Comparison of ENCODE assay signal across 8 cellular contexts in the genomic region with DNA sequence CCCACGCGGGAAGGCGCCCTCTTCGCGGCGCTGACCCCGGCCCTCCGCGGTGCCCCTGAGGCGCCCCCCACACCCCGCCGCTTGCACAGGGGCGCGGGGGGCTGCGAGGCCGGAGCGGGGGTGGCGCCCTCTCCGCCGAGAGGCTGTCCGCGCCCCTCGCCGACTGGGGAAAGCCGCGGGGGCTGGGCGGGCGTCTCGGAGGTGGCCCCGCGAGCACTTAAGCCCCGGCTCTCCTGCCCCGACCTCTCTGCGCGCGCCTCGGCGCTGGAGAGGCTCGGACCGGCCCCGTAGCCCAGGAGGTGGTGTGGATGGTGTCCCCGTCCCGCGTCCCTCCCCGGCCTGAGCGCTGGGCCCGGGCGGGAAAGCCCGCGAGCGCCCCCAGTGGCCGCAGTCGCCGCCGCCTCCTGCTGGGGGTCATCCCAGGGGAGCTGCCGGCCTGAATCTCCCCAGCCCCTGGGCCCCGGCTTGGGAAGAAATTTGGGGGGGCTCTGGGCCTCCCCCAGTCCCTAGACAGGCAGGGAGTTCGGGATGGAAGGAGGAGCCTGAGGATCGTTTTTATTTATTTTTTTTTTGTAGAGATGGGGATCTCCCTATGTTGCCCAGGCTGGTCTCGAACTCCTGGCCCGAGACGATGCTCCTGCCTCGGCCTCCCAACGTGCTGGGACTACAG. TPM values are rescaled to one million over a fixed set of nuclear protein-coding genes. Genes with fewer than 3 reads are reported as not detected.
DNase-seq lines count a peak whose midpoint lies in the region; ATAC-seq, FAIRE-seq and TF ChIP-seq lines count a peak whose summit lies in the region.

No MANE protein-coding gene starts in this region.

- H3K27me3 ChIP-seq in stomach smooth muscle (ENCODE audit: control insufficient read depth in 1 of 2, insufficient read depth in 2 of 2, low read length in 2 of 2): peaks cover 6 to 12% of the 10 kb centered on the region in 2 donors

- TF ChIP-seq EP300 in A549 (IDR thresholded peaks at IDR 0.05): no peak

- H3K27ac Mint-ChIP-seq in natural killer cell: no peak overlapping the region

- ATAC-seq in A549: peak; percentile 38 to 67
- peak; percentile 52 to 58 (median 54) for ATAC-seq in natural killer cell
- ATAC-seq in HG02571 (IDR thresholded peaks at IDR 0.05; ENCODE audit: unreplicated experiment): no peak

- H3K4me3 Mint-ChIP-seq in natural killer cell: peak overlapping the region; percentile 55

- H3K4me3 ChIP-seq in A549 (peak overlapping the region; percentile 77), stomach smooth muscle (ENCODE audit: low read length in 2 of 2) (peak overlapping the region; percentile 62 to 78)

- peak overlapping the region; percentile 97 to 100 for H3K27ac ChIP-seq in A549
- H3K27ac ChIP-seq in stomach smooth muscle (ENCODE audit: low read length): peak overlapping the region; percentile 97

- peaks cover 11 to 38% of the 10 kb centered on the region in 2 donors for H3K27me3 Mint-ChIP-seq in natural killer cell (ENCODE audit: low read depth in 2 of 2)

- peak overlapping the region; percentile 36 to 88 for H3K9ac ChIP-seq in stomach smooth muscle (ENCODE audit: low read length in 2 of 2)

- H3K9me3 Mint-ChIP-seq in natural killer cell: no peaks in the 10 kb centered on the region

- intact Hi-C loops in natural killer cell (cut with micrococcal nuclease): no loop called here

- H3K36me3 ChIP-seq in stomach smooth muscle (ENCODE audit: control insufficient read depth in 2 of 2, insufficient read depth in 2 of 2, low read length in 2 of 2): no peaks in the 10 kb centered on the region

- H3K4me2 ChIP-seq in A549: peak overlapping the region; percentile 95

- peaks cover 29% of the 10 kb centered on the region for H3K4me1 ChIP-seq in A549
- peaks cover 42% of the 10 kb centered on the region for H3K4me1 ChIP-seq in stomach smooth muscle (ENCODE audit: control insufficient read depth, insufficient read depth, low read length)

- H3K9me3 ChIP-seq in A549 (no peaks in the 10 kb centered on the region), stomach smooth muscle (ENCODE audit: control insufficient read depth in 2 of 2, low read length in 2 of 2) (no peaks in the 10 kb centered on the region)

- TF ChIP-seq CTCF in A549 (IDR thresholded peaks at IDR 0.05) (peak; percentile 68), GM13977 (IDR thresholded peaks at IDR 0.05; ENCODE audit: extremely low read depth, insufficient read depth, missing control alignments) (peak; percentile 94), natural killer cell (IDR thresholded peaks at IDR 0.05) (peak; percentile 93)

- peaks cover 15 to 17% of the 10 kb centered on the region in 2 donors for H3K4me1 Mint-ChIP-seq in natural killer cell

- POLR2A ChIA-PET in A549 (lab: Yijun Ruan, JAX): interaction anchor here (1.1 to 1.2 kb wide), 2 partner anchors 17 to 62 kb away, joined by 5 read pairs; a partner anchor contains a TSS

- peak; percentile 79 to 85 for DNase-seq in A549 (ENCODE audit: low read depth in 1 of 2, low spot score in 1 of 2)
- DNase-seq in GM13977 (ENCODE audit: low spot score): peak; percentile 94
- DNase-seq in NCI-H510A treated with DMSO at 0.1 percent for 48 hours (lab: John Stamatoyannopoulos, UW): peak; percentile 73
- DNase-seq in activated T-cell treated with anti-CD3 and anti-CD28 coated beads, Interleukin-2, amount 50 U/mL, for 48 hours: peak; percentile 85 to 87
- DNase-seq in fibroblast of gingiva (ENCODE audit: low read depth): peak; percentile 33
- DNase-seq in natural killer cell: peak; percentile 79

- FAIRE-seq in A549 (lab: Jason Lieb, UNC): no peak

- CTCF ChIA-PET in A549 (lab: Yijun Ruan, JAX): interaction anchor here (0.6 to 4.1 kb wide), 26 partner anchors 9 to 313 kb away, joined by 3 to 52 read pairs (median 4); a partner anchor contains a TSS

- 22% methylated on average over 9 of the region's 64 CpGs for WGBS in A549 (ENCODE audit: missing lambda C conversion rate)

- no peaks in the 10 kb centered on the region for H3K36me3 Mint-ChIP-seq in natural killer cell

- in situ Hi-C loops in GM13977 (cut with MboI; ENCODE audit: low pct_unique_long_range_greater_than_20kb, low sequenced_read_pairs, unreplicated experiment): no loop called here

- TF ChIP-seq POLR2A in A549 (IDR thresholded peaks at IDR 0.05; ENCODE audit: low read length): peak; percentile 17; the same call in 1 of the 2 replicates

- TF ChIP-seq RAD21 in A549 (conservative IDR thresholded peaks at IDR 0.05 in 1 of 2, IDR thresholded peaks at IDR 0.05 in 1 of 2): peak; percentile 22 to 45; a peak in 4 of 5 replicates

TF ChIP-seq in A549, 52 proteins besides CTCF, POLR2A, EP300 and RAD21:
- TF ChIP-seq, protein P1, sequence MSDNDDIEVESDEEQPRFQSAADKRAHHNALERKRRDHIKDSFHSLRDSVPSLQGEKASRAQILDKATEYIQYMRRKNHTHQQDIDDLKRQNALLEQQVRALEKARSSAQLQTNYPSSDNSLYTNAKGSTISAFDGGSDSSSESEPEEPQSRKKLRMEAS (IDR thresholded peaks at IDR 0.05): peak; percentile 53
- TF ChIP-seq SMC3 (IDR thresholded peaks at IDR 0.05): peak; percentile 35; the same call in 1 of the 3 replicates
- 0 out of 5 replicates have a peak, but pooled peaks of 1 of the 2 experiments have one; percentile 17 for TF ChIP-seq JUN (IDR thresholded peaks at IDR 0.05)
- peak; percentile 7; the same call in 1 of the 2 replicates for TF ChIP-seq PHF8 (IDR thresholded peaks at IDR 0.05; ENCODE audit: borderline replicate concordance, low read depth)
- TF ChIP-seq HEYL (CRISPR knock-in tag; IDR thresholded peaks at IDR 0.05): no peak
- TF ChIP-seq RARB (CRISPR knock-in tag; IDR thresholded peaks at IDR 0.05): no peak
- TF ChIP-seq, protein P2, sequence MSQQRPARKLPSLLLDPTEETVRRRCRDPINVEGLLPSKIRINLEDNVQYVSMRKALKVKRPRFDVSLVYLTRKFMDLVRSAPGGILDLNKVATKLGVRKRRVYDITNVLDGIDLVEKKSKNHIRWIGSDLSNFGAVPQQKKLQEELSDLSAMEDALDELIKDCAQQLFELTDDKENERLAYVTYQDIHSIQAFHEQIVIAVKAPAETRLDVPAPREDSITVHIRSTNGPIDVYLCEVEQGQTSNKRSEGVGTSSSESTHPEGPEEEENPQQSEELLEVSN (IDR thresholded peaks at IDR 0.05; ENCODE audit: borderline replicate concordance, low read depth): no peak
- TF ChIP-seq HDAC2 (IDR thresholded peaks at IDR 0.05): 0 out of 2 replicates have a peak, but pooled peaks have one; percentile 38

RNA-seq across cellular contexts. Expression of a gene that starts 1.9 kb away (rescaled TPM):
- 4.2 and 5.9 TPM in 2 replicates for polyA plus RNA-seq in A549 (2011; rRNA removed)
- 32.9 and 46.9 TPM in 2 replicates for polyA plus RNA-seq in A549 (2012; cell fraction: cytosol; rRNA removed)
- polyA plus RNA-seq in A549 (2012; cell fraction: nucleus; rRNA removed): 111 and 145 TPM in 2 replicates
- 8.4 to 9.6 TPM (median 8.8 TPM) in 3 replicates for polyA plus RNA-seq in A549 (2017; fragmentation: RNase III; extraction: RNeasy Plus Mini Kit Qiagen cat#74134 plus additional on column Dnase treatment)
- polyA minus RNA-seq in A549 (2011; rRNA and poly(A)+ RNA removed): 0.99 and 3.5 TPM in 2 replicates
- 10 to 100 TPM; 15.4 to 35.5 (median 28.9) TPM for total RNA-seq in natural killer cell

RNA-seq across cellular contexts. Expression of a gene that starts 11.5 kb away (rescaled TPM):
- polyA plus RNA-seq in A549 (2011; rRNA removed) (4.3 and 4.6 TPM in 2 replicates), A549 (2017; fragmentation: RNase III; extraction: RNeasy Plus Mini Kit Qiagen cat#74134 plus additional on column Dnase treatment) (11.2 to 17.6 TPM (median 11.2 TPM) in 3 replicates)
- 15.8 and 18.5 TPM in 2 replicates for polyA plus RNA-seq in A549 (2012; cell fraction: cytosol; rRNA removed)
- 21.1 and 23.1 TPM in 2 replicates for polyA plus RNA-seq in A549 (2012; cell fraction: nucleus; rRNA removed)
- polyA minus RNA-seq in A549 (2011; rRNA and poly(A)+ RNA removed): 0.78 and 0.95 TPM in 2 replicates
- 10 to 100 TPM; 17.0 to 56.9 (median 50.2) TPM for total RNA-seq in natural killer cell

RNA-seq across cellular contexts. Expression of a gene that starts 18.2 kb away (rescaled TPM):
- polyA plus RNA-seq in A549 (2011; rRNA removed): 23.9 and 34.9 TPM in 2 replicates
- polyA plus RNA-seq in A549 (2012; cell fraction: cytosol; rRNA removed): 54.0 and 72.0 TPM in 2 replicates
- polyA plus RNA-seq in A549 (2012; cell fraction: nucleus; rRNA removed): 477 and 531 TPM in 2 replicates
- 88.0 to 95.3 TPM (median 90.9 TPM) in 3 replicates for polyA plus RNA-seq in A549 (2017; fragmentation: RNase III; extraction: RNeasy Plus Mini Kit Qiagen cat#74134 plus additional on column Dnase treatment)
- 27.8 and 31.7 TPM in 2 replicates for polyA minus RNA-seq in A549 (2011; rRNA and poly(A)+ RNA removed)
- total RNA-seq in natural killer cell: 1 to 10 TPM; 4.1 to 5.0 (median 4.6) TPM

RNA-seq across cellular contexts. Expression of a gene that starts 19.9 kb away (rescaled TPM):
- polyA plus RNA-seq in A549 (2011; rRNA removed) (not detected in 2 replicates), A549 (2017; fragmentation: RNase III; extraction: RNeasy Plus Mini Kit Qiagen cat#74134 plus additional on column Dnase treatment) (0.12 to 0.33 TPM (median 0.30 TPM) in 3 replicates)
- polyA plus RNA-seq in A549 (2012; cell fraction: cytosol; rRNA removed): 0.03 and 0.05 TPM in 2 replicates
- 0.09 and 0.17 TPM in 2 replicates for polyA plus RNA-seq in A549 (2012; cell fraction: nucleus; rRNA removed)
- polyA minus RNA-seq in A549 (2011; rRNA and poly(A)+ RNA removed): 0.12 TPM in 1 of 2 replicates, not detected in the other
- not detected for total RNA-seq in natural killer cell

RNA-seq across cellular contexts. Expression of a gene that starts 35.5 kb away (rescaled TPM):
- polyA plus RNA-seq in A549 (2011; rRNA removed): 0.61 and 0.75 TPM in 2 replicates
- 1.6 and 2.3 TPM in 2 replicates for polyA plus RNA-seq in A549 (2012; cell fraction: cytosol; rRNA removed)
- polyA plus RNA-seq in A549 (2012; cell fraction: nucleus; rRNA removed): 9.4 and 13.1 TPM in 2 replicates
- polyA plus RNA-seq in A549 (2017; fragmentation: RNase III; extraction: RNeasy Plus Mini Kit Qiagen cat#74134 plus additional on column Dnase treatment): 3.2 to 3.6 TPM (median 3.4 TPM) in 3 replicates
- 0.33 and 0.73 TPM in 2 replicates for polyA minus RNA-seq in A549 (2011; rRNA and poly(A)+ RNA removed)
- total RNA-seq in natural killer cell: 1 to 10 TPM; 1.3 to 1.9 (median 1.3) TPM

Comparison
In these comparisons a context has a peak if more than half of its experiments do, and no peak if none do; other contexts are left out.
1. DNase-seq: peak in every context shown above with its lines; median percentile 94 in GM13977; 86 in activated T-cell treated with anti-CD3 and anti-CD28 coated beads, Interleukin-2, amount 50 U/mL, for 48 hours; 82 in A549; 79 in natural killer cell; 73 in NCI-H510A treated with DMSO at 0.1 percent for 48 hours; 33 in fibroblast of gingiva.